11 cellular contexts compared by ENCODE assay signal in the genomic region with DNA sequence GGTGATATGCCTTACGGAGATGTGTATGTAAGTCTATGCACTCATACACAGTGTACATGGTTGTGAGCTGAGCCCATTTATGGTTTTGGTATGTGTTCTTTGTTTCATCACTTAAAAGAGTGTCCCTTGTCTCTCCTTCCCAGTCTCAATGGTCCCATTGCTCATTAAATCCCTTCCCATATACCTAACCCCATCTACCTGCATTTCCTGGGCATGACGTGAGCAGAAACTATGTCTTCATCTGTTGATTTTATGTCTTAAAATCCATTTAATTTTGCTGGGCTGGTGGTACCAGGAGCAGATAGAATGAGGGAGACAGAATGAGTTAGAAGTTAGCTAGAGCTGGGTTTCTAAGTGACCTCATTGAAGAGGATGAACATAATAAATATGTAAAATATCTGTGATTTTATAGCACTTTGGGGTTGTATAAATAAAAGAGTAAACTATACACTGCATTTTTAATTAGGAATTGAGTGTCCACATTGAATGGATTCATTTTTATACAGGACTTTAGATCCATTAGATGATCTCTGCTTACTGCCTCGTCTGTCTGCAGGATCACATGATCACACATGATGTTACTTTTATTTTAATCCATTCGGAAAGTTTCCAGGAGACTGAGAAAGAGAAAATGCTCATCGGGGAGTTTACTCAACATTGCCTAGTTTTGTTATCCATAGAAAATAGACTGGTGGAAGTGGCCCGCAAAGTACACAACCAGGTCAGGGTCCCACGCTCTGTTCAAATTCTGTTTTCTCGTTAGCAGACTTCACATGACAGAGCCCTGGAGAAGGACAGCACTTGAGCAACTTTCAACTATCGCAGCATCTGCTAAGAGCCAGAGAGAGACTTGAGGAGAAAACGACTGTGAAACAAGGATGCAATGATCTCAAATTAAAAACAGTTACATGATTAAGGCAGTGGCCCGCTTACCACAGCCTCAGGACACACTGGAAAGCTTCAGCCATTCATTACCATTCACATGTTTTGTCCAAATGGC. TPM values are rescaled to one million over a fixed set of nuclear protein-coding genes. Genes with fewer than 3 reads are reported as not detected.
DNase-seq lines count a peak whose midpoint lies in the region; ATAC-seq, FAIRE-seq and TF ChIP-seq lines count a peak whose summit lies in the region.
"Had no signal": no experiment of that assay in that cellular context is flagged by ENCODE, and none has a peak within 500 bp of the region (broad histone marks: within the 10 kb centered on the region; RNA-seq: fewer than 3 reads in every experiment).

No MANE protein-coding gene starts in this region.

- H3K36me3 ChIP-seq in H1 (ENCODE audit: control insufficient read depth in 2 of 4, insufficient read depth in 4 of 4, low read length in 3 of 4) (no peaks in the 10 kb centered on the region), testis (ENCODE audit: low read depth, missing control alignments) (no peaks in the 10 kb centered on the region)
- H3K36me3 ChIP-seq: neutrophil had no signal

- H3K4me3 ChIP-seq in H1 (ENCODE audit: extremely low read depth in 1 of 4, insufficient read depth in 2 of 4, low read depth in 3 of 4, low read length in 4 of 4): no peak overlapping the region
- H3K4me3 ChIP-seq in testis: no peak overlapping the region

- no peak overlapping the region for H3K4ac ChIP-seq in H1 (replicated peaks; ENCODE audit: insufficient read length, low read depth, low read length)

- H2AK5ac ChIP-seq in H1 (ENCODE audit: low read depth, low read length): no peak overlapping the region

- H3K56ac ChIP-seq in H1 (replicated peaks; ENCODE audit: insufficient read length, low read depth, low read length): no peak overlapping the region

- no peak overlapping the region for H4K91ac ChIP-seq in H1 (replicated peaks; ENCODE audit: insufficient read length, low read length)

- H3K27me3 ChIP-seq in H1 (replicated peaks in 1 of 4; ENCODE audit: control insufficient read depth in 3 of 4, extremely low read depth in 1 of 4, insufficient read depth in 3 of 4, low read length in 3 of 4) (no peaks in the 10 kb centered on the region), testis (no peaks in the 10 kb centered on the region)
- H3K27me3 ChIP-seq: neutrophil had no signal

- no peak overlapping the region for H2BK15ac ChIP-seq in H1 (ENCODE audit: low read length)

- CTCF ChIA-PET in H1 (lab: Charles Lee; ENCODE audit: partially characterized antibody): interaction anchor here (1.0 to 1.5 kb wide), 3 partner anchors 15 to 32 kb away, joined by 3 to 7 read pairs (median 3); no protein-coding TSS in a partner anchor
- CTCF ChIA-PET in activated CD8-positive, alpha-beta memory T cell treated with anti-CD3 and anti-CD28 coated beads, Interleukin-2, amount 10 ng/mL, durations not matched to agents 7 days and 5 days (lab: Charles Lee): no interaction called here
- CTCF ChIA-PET in GM10248 (lab: Yijun Ruan, JAX): no interaction called here

- H3K79me2 ChIP-seq in H1 (ENCODE audit: control insufficient read depth in 1 of 2, insufficient read depth in 2 of 2, low read length in 2 of 2): no peaks in the 10 kb centered on the region

- no peak overlapping the region for H3K14ac ChIP-seq in H1 (ENCODE audit: insufficient read length)

- POLR2A ChIA-PET in H1 (lab: Charles Lee; ENCODE audit: partially characterized antibody) (no interaction called here), GM10248 (lab: Yijun Ruan, JAX) (no interaction called here)

- no peak overlapping the region for H3K4me2 ChIP-seq in H1 (ENCODE audit: insufficient read depth in 1 of 2, low read depth in 2 of 2, low read length in 2 of 2)

- FAIRE-seq in H1 (lab: Jason Lieb, UNC): no peak
- FAIRE-seq: D721Med had no signal

- H3K9me3 Mint-ChIP-seq in HFFc6 (peaks cover 7% of the 10 kb centered on the region), mesothelial cell of epicardium (peaks cover 8% of the 10 kb centered on the region)
- H3K9me3 Mint-ChIP-seq in activated CD8-positive, alpha-beta memory T cell treated with anti-CD3 and anti-CD28 coated beads, Interleukin-2, amount 10 ng/mL, durations not matched to agents 7 days and 5 days (ENCODE audit: low read depth): no peaks in the 10 kb centered on the region

- TF ChIP-seq EP300 in H1 (IDR thresholded peaks at IDR 0.05; ENCODE audit: borderline replicate concordance in 1 of 2, low read depth in 2 of 2, low read length in 2 of 2): no peak

- peaks cover 0 to 4% (median 2%) of the 10 kb centered on the region in 4 experiments; a peak in 3 of 7 replicates for H3K4me1 ChIP-seq in H1 (replicated peaks in 1 of 4; ENCODE audit: control insufficient read depth in 3 of 4, insufficient read depth in 4 of 4, low read length in 3 of 4)
- peaks cover 31% of the 10 kb centered on the region for H3K4me1 ChIP-seq in testis

- H3K79me1 ChIP-seq in H1 (ENCODE audit: low read depth, low read length): no peaks in the 10 kb centered on the region

- 0 out of 2 replicates have a peak overlapping the region, but pooled peaks have one; percentile 32 for H2BK12ac ChIP-seq in H1 (ENCODE audit: low read depth, low read length)

- H3K27ac ChIP-seq in H1 (ENCODE audit: low read depth, low read length) (no peak overlapping the region), testis (peak overlapping the region; percentile 87 to 89)
- H3K27ac ChIP-seq: neutrophil had no signal

- H4K8ac ChIP-seq in H1 (ENCODE audit: extremely low read depth, insufficient read depth, low read length): no peak overlapping the region

- TF ChIP-seq CTCF in HFFc6 (IDR thresholded peaks at IDR 0.05) (no peak), H1 (IDR thresholded peaks at IDR 0.05; ENCODE audit: control extremely low read depth in 1 of 3, insufficient read depth in 1 of 3, low read depth in 1 of 3, low read length in 3 of 3) (no peak), mesothelial cell of epicardium (IDR thresholded peaks at IDR 0.05; ENCODE audit: unreplicated experiment) (no peak), testis (IDR thresholded peaks at IDR 0.05) (no peak), GM10248 (IDR thresholded peaks at IDR 0.05; ENCODE audit: control extremely low read depth, extremely low read depth, low read depth, missing control alignments) (no peak)

- H3K23me2 ChIP-seq in H1 (ENCODE audit: low read depth, low read length): no peaks in the 10 kb centered on the region; the same call in 1 of the 2 replicates

- DNase-seq in HFFc6 (peak; percentile 23), H1 (ENCODE audit: low read depth in 1 of 2, low spot score in 2 of 2) (no peak), mesothelial cell of epicardium (ENCODE audit: low spot score in 2 of 2, unreplicated experiment in 2 of 2) (no peak), testis (peak; percentile 72), GM10248 (ENCODE audit: extremely low spot score) (no peak)
- no peak for DNase-seq in activated CD8-positive, alpha-beta memory T cell treated with anti-CD3 and anti-CD28 coated beads, Interleukin-2, amount 10 ng/mL, durations not matched to agents 7 days and 5 days
- DNase-seq: T-helper 9 cell had no signal

- H3K4me1 Mint-ChIP-seq in HFFc6 (ENCODE audit: low read depth) (peaks cover 62% of the 10 kb centered on the region), mesothelial cell of epicardium (peaks cover 83% of the 10 kb centered on the region)
- H3K4me1 Mint-ChIP-seq in activated CD8-positive, alpha-beta memory T cell treated with anti-CD3 and anti-CD28 coated beads, Interleukin-2, amount 10 ng/mL, durations not matched to agents 7 days and 5 days: no peaks in the 10 kb centered on the region

- H3K23ac ChIP-seq in H1 (ENCODE audit: insufficient read length): no peak overlapping the region

- WGBS in H1 (ENCODE audit: extremely low coverage in 1 of 2, insufficient coverage in 1 of 2, insufficient read length in 1 of 2, insufficient replicate concordance in 2 of 2, low coverage in 1 of 2, low lambda C conversion rate in 2 of 2, missing lambda C conversion rate in 1 of 2), 2 experiments: 89% methylated on average over 11 of the region's 11 CpGs; no CpG with 5 or more reads in 1 of the 2 experiments
- 47 to 48% methylated on average over 11 of the region's 11 CpGs for WGBS in testis, 2 donors

- H3K9me3 ChIP-seq in H1 (ENCODE audit: insufficient read depth in 2 of 2, low read depth in 1 of 2, low read length in 1 of 2) (no peaks in the 10 kb centered on the region), testis (no peaks in the 10 kb centered on the region)
- H3K9me3 ChIP-seq: neutrophil had no signal

- peak overlapping the region; percentile 76 for H3K4me3 Mint-ChIP-seq in HFFc6
- H3K4me3 Mint-ChIP-seq in mesothelial cell of epicardium: peak overlapping the region; percentile 20
- H3K4me3 Mint-ChIP-seq in activated CD8-positive, alpha-beta memory T cell treated with anti-CD3 and anti-CD28 coated beads, Interleukin-2, amount 10 ng/mL, durations not matched to agents 7 days and 5 days: no peak overlapping the region

- no peak overlapping the region for H2BK20ac ChIP-seq in H1 (ENCODE audit: low read length)

- TF ChIP-seq POLR2A in H1 (IDR thresholded peaks at IDR 0.05; ENCODE audit: control extremely low read depth in 1 of 2, low read depth in 2 of 2, low read length in 2 of 2) (no peak), testis (IDR thresholded peaks at IDR 0.05) (no peak)

- peak overlapping the region; percentile 65 for H3K27ac Mint-ChIP-seq in HFFc6
- peak overlapping the region; percentile 99 for H3K27ac Mint-ChIP-seq in mesothelial cell of epicardium
- no peak overlapping the region for H3K27ac Mint-ChIP-seq in activated CD8-positive, alpha-beta memory T cell treated with anti-CD3 and anti-CD28 coated beads, Interleukin-2, amount 10 ng/mL, durations not matched to agents 7 days and 5 days

- no peak overlapping the region for H3K9ac ChIP-seq in H1 (replicated peaks in 1 of 4; ENCODE audit: extremely low read depth in 1 of 4, low read depth in 3 of 4, low read length in 3 of 4)

- H2AFZ ChIP-seq in H1 (ENCODE audit: low read length): peak overlapping the region; percentile 56; the same call in 1 of the 2 replicates

- TF ChIP-seq RAD21 in H1 (IDR thresholded peaks at IDR 0.05 in 1 of 2, conservative IDR thresholded peaks at IDR 0.05 in 1 of 2; ENCODE audit: low read depth in 2 of 2, low read length in 2 of 2): no peak

- ATAC-seq in activated CD8-positive, alpha-beta memory T cell treated with anti-CD3 and anti-CD28 coated beads, Interleukin-2, amount 10 ng/mL, durations not matched to agents 7 days and 5 days: no peak
- ATAC-seq in GM18909 (IDR thresholded peaks at IDR 0.05; ENCODE audit: poor library complexity, unreplicated experiment) (no peak), GM18517 (IDR thresholded peaks at IDR 0.05; ENCODE audit: unreplicated experiment) (no peak)

- H2BK120ac ChIP-seq in H1 (replicated peaks; ENCODE audit: low read depth, low read length): no peak overlapping the region

- H2BK5ac ChIP-seq in H1 (ENCODE audit: low read depth, low read length): no peak overlapping the region

- peaks cover 18% of the 10 kb centered on the region for H3K36me3 Mint-ChIP-seq in HFFc6 (ENCODE audit: low read depth)
- no peaks in the 10 kb centered on the region for H3K36me3 Mint-ChIP-seq in mesothelial cell of epicardium
- H3K36me3 Mint-ChIP-seq in activated CD8-positive, alpha-beta memory T cell treated with anti-CD3 and anti-CD28 coated beads, Interleukin-2, amount 10 ng/mL, durations not matched to agents 7 days and 5 days: no peaks in the 10 kb centered on the region

- no peaks in the 10 kb centered on the region for H4K20me1 ChIP-seq in H1 (replicated peaks in 1 of 2; ENCODE audit: control insufficient read depth in 1 of 2, insufficient read depth in 2 of 2, low read length in 2 of 2)

- intact Hi-C loops in testis (cut with DNase I; ENCODE audit: low total_unique reads): no loop called here

- H3K27me3 Mint-ChIP-seq in HFFc6 (ENCODE audit: insufficient read depth): peaks cover 1% of the 10 kb centered on the region; the same call in 1 of the 2 replicates
- H3K27me3 Mint-ChIP-seq in mesothelial cell of epicardium (ENCODE audit: low read depth): no peaks in the 10 kb centered on the region
- no peaks in the 10 kb centered on the region for H3K27me3 Mint-ChIP-seq in activated CD8-positive, alpha-beta memory T cell treated with anti-CD3 and anti-CD28 coated beads, Interleukin-2, amount 10 ng/mL, durations not matched to agents 7 days and 5 days

- H3K18ac ChIP-seq in H1 (ENCODE audit: extremely low read depth, low read length): no peak overlapping the region

- no peak overlapping the region for H4K5ac ChIP-seq in H1 (ENCODE audit: insufficient read length, low read depth, low read length)

RNA-seq across cellular contexts. Expression of a gene that starts 44.5 kb away (rescaled TPM):
- 100 to 1,000 TPM; 229 to 346 (median 292) TPM for total RNA-seq in HFFc6 (2021; fragmentation: NEBNext Ultra II Directional; extraction: Animal tissue kit (Norgen Biotek cat#: 25700))
- total RNA-seq in H1 (2021; fragmentation: NEBNext Ultra II Directional; extraction: Animal tissue kit (Norgen Biotek cat#: 25700)): 19.6 and 22.4 TPM in 2 replicates
- polyA plus RNA-seq in H1 (2011; rRNA removed): 10.7 and 14.1 TPM in 2 replicates
- 12.9 TPM for polyA plus RNA-seq in H1 (2011; cell fraction: cytosol; rRNA removed)
- polyA plus RNA-seq in H1 (2011; cell fraction: nucleus; rRNA removed): 49.2 TPM
- polyA plus RNA-seq in H1 (2012, experiment 1 of 2): 6.9 to 15.5 TPM (median 12.1 TPM) in 4 replicates
- 1.1 TPM for polyA plus RNA-seq in H1 (2012, experiment 2 of 2)
- 20.9 TPM for polyA plus RNA-seq in H1 (2013, experiment 1 of 2)
- polyA plus RNA-seq in H1 (2013, experiment 2 of 2): 19.3 TPM
- 56.5 and 103 TPM in 2 replicates for polyA minus RNA-seq in H1 (2011; rRNA and poly(A)+ RNA removed)
- polyA minus RNA-seq in H1 (2011; cell fraction: cytosol; rRNA and poly(A)+ RNA removed): 41.5 TPM
- 67.2 TPM for polyA minus RNA-seq in H1 (2011; cell fraction: nucleus; rRNA and poly(A)+ RNA removed)
- 67.8 to 77.6 TPM (median 72.7 TPM) in 3 replicates for total RNA-seq in mesothelial cell of epicardium
- 10 to 100 TPM; 31.3 to 33.7 TPM for total RNA-seq in testis
- polyA plus RNA-seq in testis (ENCODE audit: insufficient read depth, low read depth, low replicate concordance): 15.9 TPM
- 1 to 10 TPM in 1 of 2 experiments, under 1 TPM in 1; 0.89 to 2.0 TPM for total RNA-seq in activated CD8-positive, alpha-beta memory T cell treated with anti-CD3 and anti-CD28 coated beads, Interleukin-2, amount 10 ng/mL, durations not matched to agents 7 days and 5 days

Comparison
In these comparisons a context has a peak if more than half of its experiments do, and no peak if none do; other contexts are left out.
1. DNase-seq: peak in HFFc6 (single experiment) and testis (single experiment); none in H1 (0 of 2), mesothelial cell of epicardium (0 of 2), activated CD8-positive, alpha-beta memory T cell treated with anti-CD3 and anti-CD28 coated beads, Interleukin-2, amount 10 ng/mL, durations not matched to agents 7 days and 5 days (single experiment) and GM10248 (single experiment).